Comparison of ENCODE assay signal across 8 cellular contexts in genomic region chr15:34582461-34583357, GRCh38. TPM values are rescaled to one million over a fixed set of nuclear protein-coding genes. Genes with fewer than 3 reads are reported as not detected.
DNase-seq lines count a peak whose midpoint lies in the region; ATAC-seq and TF ChIP-seq lines count a peak whose summit lies in the region.

No MANE protein-coding gene starts in this region.

- no peaks in the 10 kb centered on the region for H3K36me3 ChIP-seq in kidney epithelial cell (ENCODE audit: control insufficient read depth, insufficient read depth, low read length)

- DNase-seq in D341Med (ENCODE audit: low spot score), result peak; percentile 70
- peak in 3 of 5 experiments; percentile 20 to 71 (median 28) for DNase-seq in T-helper 2 cell
- peak; percentile 15 for DNase-seq in central memory CD4-positive, alpha-beta T cell
- DNase-seq in kidney epithelial cell (ENCODE audit: low read depth), result no peak
- peak; percentile 50 for DNase-seq in stimulated activated CD4-positive, alpha-beta T cell treated with anti-CD3 and anti-CD28 coated beads, Interleukin-4, amount 100 ng/mL, for 24 hours
- DNase-seq in globus pallidus (ENCODE audit: low spot score), result no peak

- no peak for TF ChIP-seq CTCF in kidney epithelial cell (IDR thresholded peaks at IDR 0.05; ENCODE audit: insufficient read depth, low read length, poor library complexity, severe bottlenecking)

- H3K4me3 ChIP-seq in kidney epithelial cell (ENCODE audit: low read depth, low read length), result peak overlapping the region; percentile 87

- ATAC-seq in GM19397 (IDR thresholded peaks at IDR 0.05; ENCODE audit: unreplicated experiment) (peak; percentile 50), HG03442 (IDR thresholded peaks at IDR 0.05; ENCODE audit: unreplicated experiment) (peak; percentile 56)

- no peaks in the 10 kb centered on the region for H3K27me3 ChIP-seq in kidney epithelial cell (ENCODE audit: control insufficient read depth, insufficient read depth, low read length)

RNA-seq across cellular contexts. Expression of gene GOLGA8B, which starts 0.7 kb away (rescaled TPM):
- 45.2 and 59.3 TPM in 2 replicates for total RNA-seq in kidney epithelial cell

Comparison
In these comparisons a context has a peak if more than half of its experiments do, and no peak if none do; other contexts are left out.
1. DNase-seq: peak in D341Med (single experiment), T-helper 2 cell (3 of 5), central memory CD4-positive, alpha-beta T cell (single experiment) and stimulated activated CD4-positive, alpha-beta T cell treated with anti-CD3 and anti-CD28 coated beads, Interleukin-4, amount 100 ng/mL, for 24 hours (single experiment); none in kidney epithelial cell (single experiment) and globus pallidus (single experiment).